Comparison of ENCODE assay signal across 20 cellular contexts in the genomic region with DNA sequence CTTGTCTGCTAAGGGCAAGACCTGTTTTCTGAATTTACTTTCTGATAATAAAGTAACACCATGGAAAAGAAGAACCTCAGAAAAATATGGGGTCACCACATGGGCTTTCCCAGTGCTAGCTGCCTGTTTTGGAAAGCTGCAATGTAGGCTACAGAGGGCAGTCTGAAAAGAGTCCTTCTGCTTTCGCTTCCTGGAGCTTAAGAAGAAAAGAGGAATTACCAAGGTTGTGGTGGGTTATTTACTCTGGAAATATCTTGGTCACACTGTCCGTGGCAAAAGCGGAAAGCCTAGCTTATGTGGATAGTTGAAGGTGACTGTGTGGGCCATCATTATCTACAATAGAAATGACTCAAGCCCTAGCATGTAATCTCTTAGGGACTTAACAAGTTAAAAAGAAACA. TPM values are rescaled to one million over a fixed set of nuclear protein-coding genes. Genes with fewer than 3 reads are reported as not detected.
DNase-seq lines count a peak whose midpoint lies in the region; ATAC-seq and TF ChIP-seq lines count a peak whose summit lies in the region.
"Had no signal": no experiment of that assay in that cellular context is flagged by ENCODE, and none has a peak within 500 bp of the region (broad histone marks: within the 10 kb centered on the region; RNA-seq: fewer than 3 reads in every experiment).

No MANE protein-coding gene starts in this region.

- H3K4me1 ChIP-seq in lung (ENCODE audit: control insufficient read depth in 2 of 2, insufficient read depth in 2 of 2, low read length in 2 of 2), result peaks cover 1 to 12% of the 10 kb centered on the region in 2 donors
- H3K4me1 ChIP-seq in Peyer's patch, result no peaks in the 10 kb centered on the region
- H3K4me1 ChIP-seq: colonic mucosa had no signal

- H3K36me3 ChIP-seq in lung (ENCODE audit: control insufficient read depth in 2 of 2, insufficient read depth in 2 of 2, low read length in 2 of 2) (peaks cover 12 to 23% of the 10 kb centered on the region in 2 donors), Peyer's patch (peaks cover 0 to 41% (median 0%) of the 10 kb centered on the region in 3 donors)

- 43 to 82% methylated on average over 3 of the region's 3 CpGs for WGBS in lung, 2 donors

- H3K27ac ChIP-seq in lung (ENCODE audit: low read depth in 1 of 2, low read length in 1 of 2), result no peak overlapping the region
- no peak overlapping the region for H3K27ac ChIP-seq in Peyer's patch
- H3K27ac ChIP-seq: colonic mucosa, hepatocyte, KMS-11 had no signal

- no peak for TF ChIP-seq CTCF in lung (IDR thresholded peaks at IDR 0.05; ENCODE audit: control extremely low read depth, extremely low read depth)
- TF ChIP-seq CTCF in Peyer's patch (IDR thresholded peaks at IDR 0.05), result no peak

- TF ChIP-seq POLR2A in Peyer's patch (IDR thresholded peaks at IDR 0.05), result no peak

- ATAC-seq in lung (ENCODE audit: insufficient read depth, low FRiP score) (peak; percentile 27), GM21515 (IDR thresholded peaks at IDR 0.05; ENCODE audit: unreplicated experiment) (no peak)
- ATAC-seq: activated naive CD4-positive, alpha-beta T cell treated with anti-CD3 and anti-CD28 coated beads, Interleukin-2, amount 50 U/mL, for 72 hours; activated T-cell treated with anti-CD3 and anti-CD28 coated beads, Interleukin-2, amount 50 U/mL, for 72 hours; stimulated activated memory B cell treated with anti-CD40 and anti-IgM and Interleukin-4, amounts not matched to agents 10 μg/mL and 1 μg/mL and 100 μg/mL, for 72 hours had no signal

- no peak overlapping the region for H3K4me3 ChIP-seq in lung
- no peak overlapping the region for H3K4me3 ChIP-seq in Peyer's patch
- H3K4me3 ChIP-seq: colonic mucosa, hepatocyte had no signal

- DNase-seq in NOMO-1 treated with DMSO at 0.1 percent for 48 hours (lab: John Stamatoyannopoulos, UW; ENCODE audit: unreplicated experiment) (peak; percentile 86), globus pallidus (ENCODE audit: low spot score) (peak; percentile 67), lung (ENCODE audit: low spot score) (no peak), superior temporal gyrus (ENCODE audit: extremely low spot score) (peak; percentile 42), HPDE6-E6E7 (ENCODE audit: extremely low spot score) (no peak), Peyer's patch (no peak)
- no peak for DNase-seq in activated CD4-positive, CD25-positive, alpha-beta regulatory T cell treated with anti-CD3 and anti-CD28 coated beads, Interleukin-2, amount 50 U/mL, for 72 hours
- DNase-seq: activated CD8-positive, alpha-beta memory T cell treated with anti-CD3 and anti-CD28 coated beads for 24 hours; activated T-cell treated with anti-CD3 and anti-CD28 coated beads, Interleukin-2, amount 50 U/mL, for 72 hours; colonic mucosa; COR-L47; islet precursor cell; NCI-H1092 treated with DMSO at 0.1 percent for 48 hours; NCI-H2081; T-helper 2 cell had no signal

- H3K27me3 ChIP-seq in lung (ENCODE audit: control insufficient read depth, insufficient read depth), result no peaks in the 10 kb centered on the region
- no peaks in the 10 kb centered on the region for H3K27me3 ChIP-seq in Peyer's patch
- H3K27me3 ChIP-seq: colonic mucosa, hepatocyte had no signal

- H3K9me3 ChIP-seq in lung (ENCODE audit: control insufficient read depth in 2 of 2, insufficient read depth in 1 of 2, low read length in 1 of 2), result no peaks in the 10 kb centered on the region
- H3K9me3 ChIP-seq in Peyer's patch, result no peaks in the 10 kb centered on the region
- H3K9me3 ChIP-seq: colonic mucosa had no signal

RNA-seq across cellular contexts. Expression of a gene that starts 31.7 kb away (rescaled TPM):
- total RNA-seq in lung (100 to 1,000 TPM in 1 of 2 donors, 10 to 100 TPM in 1; 54.3 to 128 TPM), Peyer's patch (100 to 1,000 TPM in 3 of 4 donors, 10 to 100 TPM in 1; 97.6 to 211 (median 163) TPM)
- polyA plus RNA-seq in lung, result 10 to 100 TPM; 55.2 to 67.6 TPM

Comparison
In these comparisons a context has a peak if more than half of its experiments do, and no peak if none do; other contexts are left out.
1. DNase-seq: peak in NOMO-1 treated with DMSO at 0.1 percent for 48 hours (single experiment), globus pallidus (single experiment) and superior temporal gyrus (single experiment); none in lung (single experiment), HPDE6-E6E7 (single experiment), activated CD4-positive, CD25-positive, alpha-beta regulatory T cell treated with anti-CD3 and anti-CD28 coated beads, Interleukin-2, amount 50 U/mL, for 72 hours (single experiment) and Peyer's patch (0 of 3).